15 cellular contexts compared by ENCODE assay signal in the genomic region with DNA sequence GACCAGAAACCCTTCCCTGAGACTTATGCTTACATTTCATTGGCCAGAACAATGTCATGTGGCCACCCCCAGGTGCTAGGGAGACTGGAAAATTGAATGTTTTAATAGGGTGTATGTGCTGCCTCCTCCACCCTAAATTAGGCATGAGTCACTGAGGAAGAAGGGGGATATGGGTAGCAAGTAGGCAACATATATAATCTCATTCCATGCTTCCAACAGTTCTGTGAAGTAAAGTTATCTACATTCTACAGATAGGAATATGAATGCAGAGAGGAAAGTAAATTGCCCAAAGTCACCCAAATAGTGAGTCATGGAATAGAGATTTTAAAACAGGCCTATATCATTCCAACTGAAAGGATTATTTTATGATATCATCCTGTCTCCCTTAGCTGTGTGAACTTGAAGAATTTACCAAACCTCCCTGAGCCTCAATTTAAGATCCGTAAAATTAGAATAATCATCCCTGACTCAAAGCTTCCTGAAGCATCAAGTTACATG.
DNase-seq lines count a peak whose midpoint lies in the region; TF ChIP-seq lines count a peak whose summit lies in the region.
"Had no signal": no experiment of that assay in that cellular context is flagged by ENCODE, and none has a peak within 500 bp of the region (broad histone marks: within the 10 kb centered on the region; RNA-seq: fewer than 3 reads in every experiment).

No MANE protein-coding gene starts in this region.

- H2AFZ ChIP-seq in ACC112 (ENCODE audit: low read length, unreplicated experiment) = peak overlapping the region; percentile 11

- H3K9me3 ChIP-seq in HUES48 (ENCODE audit: control insufficient read depth, insufficient read depth, low read length) = no peaks in the 10 kb centered on the region
- H3K9me3 ChIP-seq: prostate gland had no signal

- H3K79me2 ChIP-seq in ACC112 (ENCODE audit: control insufficient read depth, insufficient read depth, low read length, unreplicated experiment) = no peaks in the 10 kb centered on the region

- H3K4me1 ChIP-seq in ACC112 (ENCODE audit: control insufficient read depth, insufficient read depth, low read length, unreplicated experiment) (peaks cover 43% of the 10 kb centered on the region), HUES48 (ENCODE audit: control insufficient read depth, insufficient read depth, low read length) (peaks cover 10% of the 10 kb centered on the region)

- H3K4me3 ChIP-seq in ACC112 (ENCODE audit: low read depth, low read length) (no peak overlapping the region), HUES48 (ENCODE audit: low read depth, low read length) (no peak overlapping the region), fibroblast of the aortic adventitia (ENCODE audit: low read depth, low read length) (no peak overlapping the region)
- H3K4me3 ChIP-seq: coronary artery, prostate gland had no signal

- no peaks in the 10 kb centered on the region for H3K36me3 ChIP-seq in ACC112 (ENCODE audit: insufficient read depth, low read length)
- H3K36me3 ChIP-seq in HUES48 (ENCODE audit: control insufficient read depth, insufficient read depth, low read length) = no peaks in the 10 kb centered on the region
- H3K36me3 ChIP-seq: prostate gland had no signal

- H3K27ac ChIP-seq in ACC112 (ENCODE audit: low read depth, low read length) = peak overlapping the region; percentile 48
- H3K27ac ChIP-seq in HUES48 (ENCODE audit: low read depth, low read length) = peak overlapping the region; percentile 71
- H3K27ac ChIP-seq: coronary artery, prostate gland had no signal

- no peak overlapping the region for H3K9ac ChIP-seq in HUES48 (ENCODE audit: low read depth, low read length)

- TF ChIP-seq CTCF in fibroblast of the aortic adventitia (IDR thresholded peaks at IDR 0.05; ENCODE audit: insufficient read depth, low read length) = no peak

- H3K27me3 ChIP-seq in ACC112 (ENCODE audit: insufficient read depth, low read length) (no peaks in the 10 kb centered on the region), HUES48 (ENCODE audit: control insufficient read depth, insufficient read depth, low read length) (no peaks in the 10 kb centered on the region)

- DNase-seq in amniotic epithelial cell (ENCODE audit: low read depth) = peak; percentile 73
- DNase-seq in fibroblast of the aortic adventitia (ENCODE audit: low read depth) = peak; percentile 84
- DNase-seq in NCI-H2171 treated with DMSO at 0.1 percent for 48 hours (lab: John Stamatoyannopoulos, UW) = no peak
- no peak for DNase-seq in stimulated activated CD4-positive, alpha-beta T cell treated with anti-CD3 and anti-CD28 coated beads, Interleukin-4, amount 100 ng/mL, for 24 hours
- DNase-seq in NOMO-1 treated with DMSO at 0.1 percent for 48 hours (lab: John Stamatoyannopoulos, UW; ENCODE audit: unreplicated experiment) = no peak
- no peak for DNase-seq in stimulated activated CD4-positive, alpha-beta T cell treated with anti-CD3 and anti-CD28 coated beads, Interleukin-15, amount 100 ng/mL, for 24 hours
- DNase-seq: amygdala; erythroblast; left cardiac atrium; NCI-H69; stimulated activated CD4-positive, alpha-beta T cell treated with anti-CD3 and anti-CD28 coated beads, Interleukin-12 subunit alpha, Interleukin-12 subunit beta, amount 100 ng/mL, for 4 hours had no signal

Comparison
In these comparisons a context has a peak if more than half of its experiments do, and no peak if none do; other contexts are left out.
1. DNase-seq: peak in amniotic epithelial cell (single experiment) and fibroblast of the aortic adventitia (single experiment); none in NCI-H2171 treated with DMSO at 0.1 percent for 48 hours (single experiment), stimulated activated CD4-positive, alpha-beta T cell treated with anti-CD3 and anti-CD28 coated beads, Interleukin-4, amount 100 ng/mL, for 24 hours (single experiment), NOMO-1 treated with DMSO at 0.1 percent for 48 hours (single experiment) and stimulated activated CD4-positive, alpha-beta T cell treated with anti-CD3 and anti-CD28 coated beads, Interleukin-15, amount 100 ng/mL, for 24 hours (single experiment).